ENCODE assay signal across 28 cellular contexts in genomic region chr3:141291610-141292345, GRCh38.
DNase-seq lines count a peak whose midpoint lies in the region; ATAC-seq, FAIRE-seq and TF ChIP-seq lines count a peak whose summit lies in the region.
"Had no signal": no experiment of that assay in that cellular context is flagged by ENCODE, and none has a peak within 500 bp of the region (broad histone marks: within the 10 kb centered on the region; RNA-seq: fewer than 3 reads in every experiment).

No MANE protein-coding gene starts in this region.

- 90% methylated on average over 12 of the region's 12 CpGs; no CpG with 5 or more reads in 1 of the 2 experiments for WGBS in H1 (ENCODE audit: extremely low coverage in 1 of 2, insufficient coverage in 1 of 2, insufficient read length in 1 of 2, insufficient replicate concordance in 2 of 2, low coverage in 1 of 2, low lambda C conversion rate in 2 of 2, missing lambda C conversion rate in 1 of 2), 2 experiments
- 94% methylated on average over 10 of the region's 12 CpGs for WGBS in mesenchymal stem cell
- WGBS in sigmoid colon, 2 donors, result 92 to 95% methylated on average over 12 of the region's 12 CpGs
- WGBS in mammary epithelial cell (ENCODE audit: low coverage, missing lambda C conversion rate), result 86% methylated on average over 12 of the region's 12 CpGs
- WGBS in SK-N-SH (ENCODE audit: low lambda C conversion rate), result 79% methylated on average over 10 of the region's 12 CpGs

- H2BK120ac ChIP-seq in H1 (replicated peaks; ENCODE audit: low read depth, low read length) (no peak overlapping the region), mesenchymal stem cell (ENCODE audit: low read depth, low read length) (no peak overlapping the region)

- no peaks in the 10 kb centered on the region for H3K79me1 ChIP-seq in H1 (ENCODE audit: low read depth, low read length)
- H3K79me1 ChIP-seq in mesenchymal stem cell (replicated peaks; ENCODE audit: low read length, poor library complexity, severe bottlenecking), result no peaks in the 10 kb centered on the region

- no peak overlapping the region for H3K14ac ChIP-seq in H1 (ENCODE audit: insufficient read length)
- no peak overlapping the region for H3K14ac ChIP-seq in mesenchymal stem cell (ENCODE audit: low read length in 2 of 2)

- no peak for TF ChIP-seq EP300 in H1 (IDR thresholded peaks at IDR 0.05; ENCODE audit: borderline replicate concordance in 1 of 2, low read depth in 2 of 2, low read length in 2 of 2)
- no peak for TF ChIP-seq EP300 in sigmoid colon (IDR thresholded peaks at IDR 0.05)
- TF ChIP-seq EP300 in SK-N-SH (IDR thresholded peaks at IDR 0.05; ENCODE audit: borderline replicate concordance in 1 of 2, low read depth in 1 of 2, low read length in 1 of 2), result no peak

- BruUV-seq in mammary epithelial cell (replicated peaks; lab: Mats Ljungman, UMichigan), result no TSS peak

- ATAC-seq in CD8-positive, alpha-beta T cell, result no peak
- ATAC-seq in HG03521 (IDR thresholded peaks at IDR 0.05; ENCODE audit: unreplicated experiment), result no peak
- ATAC-seq: A549; activated CD8-positive, alpha-beta T cell treated with anti-CD3 and anti-CD28 coated beads, Interleukin-2, amount 10 ng/mL, durations not matched to agents 7 days and 5 days; foreskin keratinocyte; lower lobe of right lung had no signal

- H3K4me1 ChIP-seq in CD8-positive, alpha-beta T cell (ENCODE audit: insufficient read depth, low read length), result peaks cover 3% of the 10 kb centered on the region
- H3K4me1 ChIP-seq in H1 (replicated peaks in 1 of 4; ENCODE audit: control insufficient read depth in 3 of 4, insufficient read depth in 4 of 4, low read length in 3 of 4), result no peaks in the 10 kb centered on the region
- H3K4me1 ChIP-seq in mesenchymal stem cell (ENCODE audit: control insufficient read depth, insufficient read depth, low read depth, low read length), result peaks cover 22% of the 10 kb centered on the region
- peaks cover 0 to 30% (median 11%) of the 10 kb centered on the region in 4 donors for H3K4me1 ChIP-seq in sigmoid colon
- H3K4me1 ChIP-seq in mammary epithelial cell (ENCODE audit: insufficient read depth, low read length), result no peaks in the 10 kb centered on the region
- H3K4me1 ChIP-seq in SK-N-SH (ENCODE audit: control insufficient read depth in 1 of 2, insufficient read depth in 2 of 2, low read depth in 1 of 2, low read length in 1 of 2), result peaks cover 0 to 14% of the 10 kb centered on the region in 2 experiments; a peak in 1 of 4 replicates
- H3K4me1 ChIP-seq: Caco-2 had no signal

- H2BK20ac ChIP-seq in H1 (ENCODE audit: low read length), result no peak overlapping the region

- no peak overlapping the region for H3K56ac ChIP-seq in H1 (replicated peaks; ENCODE audit: insufficient read length, low read depth, low read length)

- H2AFZ ChIP-seq in H1 (ENCODE audit: low read length), result no peak overlapping the region
- H2AFZ ChIP-seq in mesenchymal stem cell (ENCODE audit: low read depth, low read length), result no peak overlapping the region
- no peak overlapping the region for H2AFZ ChIP-seq in mammary epithelial cell (ENCODE audit: low read depth, low read length)
- no peak overlapping the region for H2AFZ ChIP-seq in SK-N-SH (ENCODE audit: low read depth)
- H2AFZ ChIP-seq: parathyroid adenoma had no signal

- H3K36me3 Mint-ChIP-seq in CD8-positive, alpha-beta T cell, result peaks cover 66% of the 10 kb centered on the region

- H3K18ac ChIP-seq in H1 (ENCODE audit: extremely low read depth, low read length), result no peak overlapping the region
- H3K18ac ChIP-seq in mesenchymal stem cell (ENCODE audit: low read depth in 1 of 2, low read length in 2 of 2), result peak overlapping the region in 1 of 2 experiments; percentile 4

- TF ChIP-seq POLR2A in H1 (IDR thresholded peaks at IDR 0.05; ENCODE audit: control extremely low read depth in 1 of 2, low read depth in 2 of 2, low read length in 2 of 2) (no peak), sigmoid colon (IDR thresholded peaks at IDR 0.05) (no peak)

- no peaks in the 10 kb centered on the region for H3K23me2 ChIP-seq in H1 (ENCODE audit: low read depth, low read length)

- H3K9ac ChIP-seq in H1 (replicated peaks in 1 of 4; ENCODE audit: extremely low read depth in 1 of 4, low read depth in 3 of 4, low read length in 3 of 4), result no peak overlapping the region
- no peak overlapping the region for H3K9ac ChIP-seq in mesenchymal stem cell (ENCODE audit: low read length)
- no peak overlapping the region for H3K9ac ChIP-seq in mammary epithelial cell (ENCODE audit: insufficient read depth, low read length)
- no peak overlapping the region for H3K9ac ChIP-seq in SK-N-SH
- H3K9ac ChIP-seq: parathyroid adenoma had no signal

- no peak overlapping the region for H2AK5ac ChIP-seq in H1 (ENCODE audit: low read depth, low read length)
- peak overlapping the region; percentile 33 for H2AK5ac ChIP-seq in mesenchymal stem cell (ENCODE audit: low read length, severe bottlenecking)

- TF ChIP-seq CTCF in CD8-positive, alpha-beta T cell (IDR thresholded peaks at IDR 0.05), result no peak
- TF ChIP-seq CTCF in H1 (IDR thresholded peaks at IDR 0.05; ENCODE audit: control extremely low read depth in 1 of 3, insufficient read depth in 1 of 3, low read depth in 1 of 3, low read length in 3 of 3) (no peak), sigmoid colon (IDR thresholded peaks at IDR 0.05) (no peak), mammary epithelial cell (conservative IDR thresholded peaks at IDR 0.05 in 1 of 2, IDR thresholded peaks at IDR 0.05 in 1 of 2; ENCODE audit: extremely low read depth in 1 of 2, insufficient read depth in 1 of 2, low read depth in 1 of 2, low read length in 2 of 2) (no peak), SK-N-SH (IDR thresholded peaks at IDR 0.05) (no peak)

- H3K4ac ChIP-seq in H1 (replicated peaks; ENCODE audit: insufficient read length, low read depth, low read length) (no peak overlapping the region), mesenchymal stem cell (ENCODE audit: low read depth in 1 of 2, low read length in 2 of 2) (no peak overlapping the region)

- H4K20me1 ChIP-seq in H1 (replicated peaks in 1 of 2; ENCODE audit: control insufficient read depth in 1 of 2, insufficient read depth in 2 of 2, low read length in 2 of 2), result no peaks in the 10 kb centered on the region
- H4K20me1 ChIP-seq in mammary epithelial cell (ENCODE audit: insufficient read depth, low read length), result no peaks in the 10 kb centered on the region
- no peaks in the 10 kb centered on the region for H4K20me1 ChIP-seq in SK-N-SH (ENCODE audit: insufficient read depth)

- H3K27me3 Mint-ChIP-seq in CD8-positive, alpha-beta T cell (ENCODE audit: low read depth), result no peaks in the 10 kb centered on the region
- H3K27me3 Mint-ChIP-seq: B cell had no signal

- POLR2A ChIA-PET in CD8-positive, alpha-beta T cell (lab: Charles Lee), result interaction anchor here (0.8 to 1.6 kb wide), 4 partner anchors 9 to 60 kb away, joined by 3 to 10 read pairs (median 3); partner anchors contain the start of gene PXYLP1
- POLR2A ChIA-PET in H1 (lab: Charles Lee; ENCODE audit: partially characterized antibody), result interaction anchor here (0.6 to 1.4 kb wide), 2 partner anchors 11 to 137 kb away, joined by 3 read pairs; no protein-coding TSS in a partner anchor
- POLR2A ChIA-PET in SK-N-SH (lab: Yijun Ruan, JAX), result no interaction called here

- H4K91ac ChIP-seq in H1 (replicated peaks; ENCODE audit: insufficient read length, low read length) (no peak overlapping the region), mesenchymal stem cell (ENCODE audit: low read length) (no peak overlapping the region)

- no peak overlapping the region for H3K27ac ChIP-seq in CD8-positive, alpha-beta T cell (ENCODE audit: low read depth, low read length)
- H3K27ac ChIP-seq in H1 (ENCODE audit: low read depth, low read length) (no peak overlapping the region), mesenchymal stem cell (ENCODE audit: low read length, poor library complexity, severe bottlenecking) (peak overlapping the region; percentile 59), sigmoid colon (peak overlapping the region in 3 of 4 donors; percentile 22 to 66 (median 62)), mammary epithelial cell (ENCODE audit: insufficient read depth, low read depth, low read length) (no peak overlapping the region), SK-N-SH (ENCODE audit: low read depth in 2 of 2, low read length in 1 of 2) (no peak overlapping the region)
- H3K27ac ChIP-seq: A549, foreskin keratinocyte, lower lobe of right lung, parathyroid adenoma had no signal

- H2BK5ac ChIP-seq in H1 (ENCODE audit: low read depth, low read length) (0 out of 2 replicates have a peak overlapping the region, but pooled peaks have one; percentile 52), mesenchymal stem cell (ENCODE audit: low read depth, low read length, poor library complexity, severe bottlenecking) (no peak overlapping the region)

- CTCF ChIA-PET in CD8-positive, alpha-beta T cell (lab: Charles Lee), result interaction anchor here (1.0 to 1.6 kb wide), 8 partner anchors 9 to 163 kb away, joined by 3 to 8 read pairs (median 4); no protein-coding TSS in a partner anchor
- CTCF ChIA-PET in H1 (lab: Charles Lee; ENCODE audit: partially characterized antibody) (interaction anchor here (0.7 to 3.1 kb wide), 10 partner anchors 10 to 292 kb away, joined by 3 to 22 read pairs (median 4); partner anchors contain the start of gene PXYLP1), mammary epithelial cell (lab: Charles Lee; ENCODE audit: low non-redundant PET) (no interaction called here), SK-N-SH (lab: Yijun Ruan, JAX) (interaction anchor here (1.0 to 1.8 kb wide), 3 partner anchors 12 to 60 kb away, joined by 3 to 7 read pairs (median 6); partner anchors contain the start of gene PXYLP1)

- peaks cover 6% of the 10 kb centered on the region for H3K36me3 ChIP-seq in CD8-positive, alpha-beta T cell (ENCODE audit: insufficient read depth, low read length)
- H3K36me3 ChIP-seq in H1 (ENCODE audit: control insufficient read depth in 2 of 4, insufficient read depth in 4 of 4, low read length in 3 of 4) (peaks cover 0 to 20% (median 7%) of the 10 kb centered on the region in 4 experiments; a peak in 5 of 8 replicates), mesenchymal stem cell (ENCODE audit: control insufficient read depth in 1 of 2, insufficient read depth in 2 of 2, low read depth in 1 of 2, low read length in 2 of 2) (peaks cover 7 to 22% of the 10 kb centered on the region in 2 experiments), sigmoid colon (peaks cover 0 to 15% (median 3%) of the 10 kb centered on the region in 4 donors), mammary epithelial cell (ENCODE audit: insufficient read depth, low read length) (no peaks in the 10 kb centered on the region), SK-N-SH (replicated peaks in 1 of 2; ENCODE audit: control insufficient read depth in 1 of 2, insufficient read depth in 2 of 2, low read length in 1 of 2) (peaks cover 0 to 4% of the 10 kb centered on the region in 2 experiments)
- H3K36me3 ChIP-seq: lower lobe of right lung had no signal

- no peak overlapping the region for H3K4me3 ChIP-seq in CD8-positive, alpha-beta T cell (ENCODE audit: low read depth, low read length)
- no peak overlapping the region for H3K4me3 ChIP-seq in H1 (ENCODE audit: extremely low read depth in 1 of 4, insufficient read depth in 2 of 4, low read depth in 3 of 4, low read length in 4 of 4)
- no peak overlapping the region for H3K4me3 ChIP-seq in mesenchymal stem cell (ENCODE audit: insufficient read depth in 1 of 2, low read depth in 1 of 2, low read length in 2 of 2)
- no peak overlapping the region for H3K4me3 ChIP-seq in sigmoid colon
- H3K4me3 ChIP-seq in mammary epithelial cell (replicated peaks in 1 of 3; ENCODE audit: insufficient read depth in 1 of 3, low read depth in 2 of 3, low read length in 3 of 3), result no peak overlapping the region
- H3K4me3 ChIP-seq in SK-N-SH (ENCODE audit: low read depth in 2 of 2, low read length in 1 of 2), result no peak overlapping the region
- H3K4me3 ChIP-seq: A549, lower lobe of right lung, tibial nerve had no signal

- H3K23ac ChIP-seq in H1 (ENCODE audit: insufficient read length), result no peak overlapping the region
- no peak overlapping the region for H3K23ac ChIP-seq in mesenchymal stem cell (ENCODE audit: low read length in 2 of 2)

- dilution Hi-C loops in mammary epithelial cell (cut with HindIII; ENCODE audit: low sequenced_read_pairs), result no loop called here

- no peaks in the 10 kb centered on the region for H3K27me3 ChIP-seq in CD8-positive, alpha-beta T cell (ENCODE audit: insufficient read depth, low read length)
- H3K27me3 ChIP-seq in H1 (replicated peaks in 1 of 4; ENCODE audit: control insufficient read depth in 3 of 4, extremely low read depth in 1 of 4, insufficient read depth in 3 of 4, low read length in 3 of 4) (no peaks in the 10 kb centered on the region), mesenchymal stem cell (ENCODE audit: control insufficient read depth in 1 of 2, insufficient read depth in 1 of 2, low read length in 2 of 2) (no peaks in the 10 kb centered on the region), sigmoid colon (no peaks in the 10 kb centered on the region), mammary epithelial cell (ENCODE audit: insufficient read depth, low read length) (no peaks in the 10 kb centered on the region), SK-N-SH (ENCODE audit: insufficient read depth) (no peaks in the 10 kb centered on the region)
- H3K27me3 ChIP-seq: foreskin keratinocyte, tibial nerve had no signal

- H3K4me1 Mint-ChIP-seq in CD8-positive, alpha-beta T cell (ENCODE audit: low read depth), result peaks cover 23% of the 10 kb centered on the region

- H4K8ac ChIP-seq in H1 (ENCODE audit: extremely low read depth, insufficient read depth, low read length) (no peak overlapping the region), mesenchymal stem cell (ENCODE audit: low read length) (no peak overlapping the region)

- no peak overlapping the region for H2BK15ac ChIP-seq in H1 (ENCODE audit: low read length)
- H2BK15ac ChIP-seq in mesenchymal stem cell (ENCODE audit: low read depth, poor library complexity, severe bottlenecking), result no peak overlapping the region

- H3K9me3 Mint-ChIP-seq in CD8-positive, alpha-beta T cell, result no peaks in the 10 kb centered on the region

- DNase-seq in CD8-positive, alpha-beta T cell, result no peak
- DNase-seq in H1 (ENCODE audit: low read depth in 1 of 2, low spot score in 2 of 2) (no peak), mesenchymal stem cell (no peak), sigmoid colon (no peak), mammary epithelial cell (no peak), SK-N-SH (no peak), NCI-H774 (lab: John Stamatoyannopoulos, UW) (no peak)
- DNase-seq: activated CD4-positive, alpha-beta T cell treated with anti-CD3 and anti-CD28 coated beads for 1 hour; activated CD8-positive, alpha-beta T cell treated with anti-CD3 and anti-CD28 coated beads, Interleukin-2, amount 10 ng/mL, durations not matched to agents 7 days and 5 days; activated naive CD4-positive, alpha-beta T cell; amygdala; Caco-2; cerebellar nuclear complex; effector CD8-positive, alpha-beta T cell; foreskin keratinocyte; hypothalamus; lower lobe of right lung; NCI-H1092 treated with DMSO at 0.1 percent for 48 hours; NCI-H2081; NCI-H345; SHP77 treated with DMSO at 0.1 percent for 48 hours had no signal

- H3K79me2 ChIP-seq in H1 (ENCODE audit: control insufficient read depth in 1 of 2, insufficient read depth in 2 of 2, low read length in 2 of 2) (no peaks in the 10 kb centered on the region), mammary epithelial cell (ENCODE audit: insufficient read depth, low read length) (no peaks in the 10 kb centered on the region), SK-N-SH (ENCODE audit: insufficient read depth) (no peaks in the 10 kb centered on the region)

- no peak overlapping the region for H4K5ac ChIP-seq in H1 (ENCODE audit: insufficient read length, low read depth, low read length)

- H2BK12ac ChIP-seq in H1 (ENCODE audit: low read depth, low read length), result no peak overlapping the region
- peak overlapping the region in 1 of 2 experiments; percentile 17 for H2BK12ac ChIP-seq in mesenchymal stem cell (ENCODE audit: low read length in 2 of 2)

- intact Hi-C loops in CD8-positive, alpha-beta T cell (cut with DNase I, micrococcal nuclease), result no loop called here
- intact Hi-C loops in sigmoid colon (cut with DNase I) (no loop called here), mammary epithelial cell (cut with micrococcal nuclease) (no loop called here)

- in situ Hi-C loops in mammary epithelial cell (cut with MboI; ENCODE audit: low sequenced_read_pairs in 2 of 2), result no loop called here

- no peaks in the 10 kb centered on the region for H3K9me2 ChIP-seq in SK-N-SH

- TF ChIP-seq RAD21 in H1 (IDR thresholded peaks at IDR 0.05 in 1 of 2, conservative IDR thresholded peaks at IDR 0.05 in 1 of 2; ENCODE audit: low read depth in 2 of 2, low read length in 2 of 2) (no peak), SK-N-SH (IDR thresholded peaks at IDR 0.05; ENCODE audit: low read length) (no peak)

- peaks cover 3% of the 10 kb centered on the region for H3F3A ChIP-seq in SK-N-SH (replicated peaks; ENCODE audit: insufficient read depth)

- no peak for FAIRE-seq in H1 (lab: Jason Lieb, UNC)
- FAIRE-seq: A549, GM12892, TTC549 had no signal

- H3K9me3 ChIP-seq in CD8-positive, alpha-beta T cell (ENCODE audit: low read length), result no peaks in the 10 kb centered on the region
- H3K9me3 ChIP-seq in H1 (ENCODE audit: insufficient read depth in 2 of 2, low read depth in 1 of 2, low read length in 1 of 2) (no peaks in the 10 kb centered on the region), mesenchymal stem cell (ENCODE audit: control insufficient read depth, low read length) (no peaks in the 10 kb centered on the region), sigmoid colon (no peaks in the 10 kb centered on the region), mammary epithelial cell (replicated peaks; ENCODE audit: insufficient read depth, low read length) (no peaks in the 10 kb centered on the region), SK-N-SH (no peaks in the 10 kb centered on the region)
- H3K9me3 ChIP-seq: A549, Caco-2, lower lobe of right lung, tibial nerve had no signal

- peak overlapping the region; percentile 62 for H3K27ac Mint-ChIP-seq in CD8-positive, alpha-beta T cell
- H3K27ac Mint-ChIP-seq: activated CD8-positive, alpha-beta T cell treated with anti-CD3 and anti-CD28 coated beads, Interleukin-2, amount 10 ng/mL, durations not matched to agents 7 days and 5 days; B cell had no signal

- H3K4me2 ChIP-seq in H1 (ENCODE audit: insufficient read depth in 1 of 2, low read depth in 2 of 2, low read length in 2 of 2) (no peak overlapping the region), mesenchymal stem cell (ENCODE audit: low read length, poor library complexity, severe bottlenecking) (no peak overlapping the region), mammary epithelial cell (ENCODE audit: insufficient read depth, low read depth, low read length) (no peak overlapping the region), SK-N-SH (no peak overlapping the region)
- H3K4me2 ChIP-seq: A549 had no signal

- H3K4me3 Mint-ChIP-seq in CD8-positive, alpha-beta T cell, result no peak overlapping the region
- H3K4me3 Mint-ChIP-seq: activated CD8-positive, alpha-beta T cell treated with anti-CD3 and anti-CD28 coated beads, Interleukin-2, amount 10 ng/mL, durations not matched to agents 7 days and 5 days; B cell had no signal

Comparison
In these comparisons a context has a peak if more than half of its experiments do, and no peak if none do; other contexts are left out.
1. H3K27ac ChIP-seq: peak in mesenchymal stem cell (single experiment) and sigmoid colon (3 of 4); none in CD8-positive, alpha-beta T cell (single experiment), H1 (single experiment), mammary epithelial cell (single experiment) and SK-N-SH (0 of 2).